In genomic region chr19:8526345-8527062, GRCh38 we compare ENCODE assay signal across 8 cellular contexts. TPM values are rescaled to one million over a fixed set of nuclear protein-coding genes. Genes with fewer than 3 reads are reported as not detected.
DNase-seq lines count a peak whose midpoint lies in the region; ATAC-seq and TF ChIP-seq lines count a peak whose summit lies in the region.

No MANE protein-coding gene starts in this region.

- H2AFZ ChIP-seq in PC-3 (ENCODE audit: low read length): peak overlapping the region; percentile 92

- peak overlapping the region; percentile 85 for H3K4me3 ChIP-seq in PC-3 (ENCODE audit: low read length)
- H3K4me3 ChIP-seq in endodermal cell (ENCODE audit: low read length): peak overlapping the region; percentile 80
- peak overlapping the region; percentile 63 for H3K4me3 ChIP-seq in lower lobe of right lung
- H3K4me3 ChIP-seq in testis: peak overlapping the region; percentile 71 to 74

- TF ChIP-seq CTCF in PC-3 (conservative IDR thresholded peaks at IDR 0.05; ENCODE audit: low read depth, low read length): no peak
- no peak for TF ChIP-seq CTCF in endodermal cell (conservative IDR thresholded peaks at IDR 0.05)
- no peak for TF ChIP-seq CTCF in lower lobe of right lung (IDR thresholded peaks at IDR 0.05)
- TF ChIP-seq CTCF in testis (IDR thresholded peaks at IDR 0.05): no peak

- CTCF ChIA-PET in PC-3 (lab: Charles Lee): interaction anchor here (0.5 to 1.0 kb wide), 6 partner anchors 13 to 1149 kb away, joined by 3 to 15 read pairs (median 4); partner anchors contain the start of gene ZNF414

- intact Hi-C loops in PC-3 (cut with micrococcal nuclease) (loop anchor here (5.0 kb wide), 2 partner anchors 69 to 624 kb away; partner anchors contain the start of gene MAP2K7), lower lobe of right lung (cut with DNase I) (no loop called here), testis (cut with DNase I; ENCODE audit: low total_unique reads) (no loop called here)

- peaks cover 6% of the 10 kb centered on the region for H3K27me3 Mint-ChIP-seq in endodermal cell (ENCODE audit: insufficient read depth)

- H3K27ac Mint-ChIP-seq in endodermal cell: no peak overlapping the region

- H3K4me3 Mint-ChIP-seq in endodermal cell: no peak overlapping the region

- peaks cover 8% of the 10 kb centered on the region for H3K36me3 Mint-ChIP-seq in endodermal cell (ENCODE audit: low read depth)

- H3K27ac ChIP-seq in PC-3 (ENCODE audit: low read length) (peak overlapping the region; percentile 63), endodermal cell (ENCODE audit: low read depth, low read length) (peak overlapping the region; percentile 98), lower lobe of right lung (peak overlapping the region; percentile 87), testis (peak overlapping the region; percentile 75 to 91)

- WGBS in endodermal cell (ENCODE audit: insufficient coverage in 1 of 2, insufficient read length in 1 of 2), 2 experiments: 3% methylated on average over 31 to 57 of the region's 57 CpGs
- 10 to 12% methylated on average over 15 to 57 of the region's 57 CpGs for WGBS in testis, 2 donors

- H3K4me2 ChIP-seq in PC-3 (ENCODE audit: low read length): peak overlapping the region; percentile 92

- no peaks in the 10 kb centered on the region for H3K36me3 ChIP-seq in PC-3 (ENCODE audit: low read depth, low read length)
- no peaks in the 10 kb centered on the region for H3K36me3 ChIP-seq in endodermal cell (ENCODE audit: control insufficient read depth, insufficient read depth, low read length)
- H3K36me3 ChIP-seq in lower lobe of right lung: peaks cover 69% of the 10 kb centered on the region
- H3K36me3 ChIP-seq in testis (ENCODE audit: low read depth, missing control alignments): no peaks in the 10 kb centered on the region

- H3K9me3 Mint-ChIP-seq in endodermal cell: no peaks in the 10 kb centered on the region

- H3K9me2 ChIP-seq in PC-3 (replicated peaks; ENCODE audit: low read length): no peaks in the 10 kb centered on the region

- peak; percentile 94 for DNase-seq in H4 (ENCODE audit: low spot score)
- DNase-seq in PC-3: peak; percentile 95
- DNase-seq in endodermal cell: peak; percentile 98
- peak; percentile 89 for DNase-seq in lower lobe of right lung
- DNase-seq in testis: peak; percentile 95
- no peak for DNase-seq in germinal center (ENCODE audit: low spot score)
- no peak for DNase-seq in activated CD4-positive, alpha-beta T cell treated with anti-CD3 and anti-CD28 coated beads, Interleukin-2, amount 50 U/mL, for 4 hours
- DNase-seq in NCI-H2107 treated with DMSO at 0.1 percent for 48 hours (lab: John Stamatoyannopoulos, UW; ENCODE audit: unreplicated experiment): no peak

- peaks cover 10% of the 10 kb centered on the region for H3K79me2 ChIP-seq in PC-3 (ENCODE audit: low read length)

- H3K9me3 ChIP-seq in PC-3 (ENCODE audit: low read length): no peaks in the 10 kb centered on the region
- no peaks in the 10 kb centered on the region for H3K9me3 ChIP-seq in endodermal cell (ENCODE audit: control insufficient read depth, low read length)
- no peaks in the 10 kb centered on the region for H3K9me3 ChIP-seq in lower lobe of right lung
- H3K9me3 ChIP-seq in testis: no peaks in the 10 kb centered on the region

- ATAC-seq in PC-3: peak; percentile 67
- ATAC-seq in lower lobe of right lung: peak; percentile 87 to 89

- H3K9ac ChIP-seq in PC-3 (ENCODE audit: low read length) (peak overlapping the region; percentile 81), endodermal cell (ENCODE audit: extremely low read depth, low read length, poor library complexity, severe bottlenecking) (peak overlapping the region; percentile 92)

- no TSS peak for BruUV-seq in PC-3 (replicated peaks; lab: Mats Ljungman, UMichigan)

- H3K4me1 ChIP-seq in PC-3 (ENCODE audit: insufficient read depth, low read length) (peaks cover 10% of the 10 kb centered on the region), endodermal cell (ENCODE audit: control insufficient read depth, insufficient read depth, low read length) (no peaks in the 10 kb centered on the region), lower lobe of right lung (peaks cover 11% of the 10 kb centered on the region), testis (peaks cover 6% of the 10 kb centered on the region)

- POLR2A ChIA-PET in PC-3 (lab: Charles Lee; ENCODE audit: unreplicated experiment): interaction anchor here (0.6 to 1.2 kb wide), 7 partner anchors 13 to 929 kb away, joined by 3 to 12 read pairs (median 7); partner anchors contain the start of genes MARCHF2 and ZNF414

- H3K4me1 Mint-ChIP-seq in endodermal cell: peaks cover 4% of the 10 kb centered on the region

- no peaks in the 10 kb centered on the region for H3F3A ChIP-seq in PC-3 (ENCODE audit: low read length, unreplicated experiment)

- H4K20me1 ChIP-seq in PC-3 (ENCODE audit: low read length): no peaks in the 10 kb centered on the region

- H3K27me3 ChIP-seq in PC-3 (ENCODE audit: low read length): no peaks in the 10 kb centered on the region
- no peaks in the 10 kb centered on the region for H3K27me3 ChIP-seq in endodermal cell (ENCODE audit: control insufficient read depth, insufficient read depth, low read length, poor library complexity, severe bottlenecking)
- H3K27me3 ChIP-seq in lower lobe of right lung (ENCODE audit: low read depth): no peaks in the 10 kb centered on the region
- H3K27me3 ChIP-seq in testis: no peaks in the 10 kb centered on the region

- no peak for TF ChIP-seq POLR2A in testis (IDR thresholded peaks at IDR 0.05)

RNA-seq across cellular contexts. Expression of gene ZNF414, which starts 12.5 kb away (rescaled TPM):
- 7.0 and 9.3 TPM in 2 replicates for total RNA-seq in H4 (2014; rRNA removed; shearing (Covaris generic))
- total RNA-seq in PC-3 (2014; rRNA removed): 4.6 and 4.7 TPM in 2 replicates
- total RNA-seq in endodermal cell: 10 to 100 TPM; 22.6 to 23.7 TPM
- polyA plus RNA-seq in endodermal cell (2013, experiment 1 of 2): 20.2 TPM
- polyA plus RNA-seq in endodermal cell (2013, experiment 2 of 2): 25.0 TPM
- total RNA-seq in lower lobe of right lung: 21.6 TPM
- 10 to 100 TPM; 35.8 to 46.8 TPM for total RNA-seq in testis
- polyA plus RNA-seq in testis (ENCODE audit: insufficient read depth, low read depth, low replicate concordance): 33.9 TPM

RNA-seq across cellular contexts. Expression of gene PRAM1, which starts 24.1 kb away (rescaled TPM):
- total RNA-seq in H4 (2014; rRNA removed; shearing (Covaris generic)): not detected in 2 replicates
- total RNA-seq in PC-3 (2014; rRNA removed) (0.52 TPM in 1 of 2 replicates, not detected in the other), endodermal cell (1 to 10 TPM in 1 of 2 donors, under 1 TPM in 1; 0.40 to 1.9 TPM), lower lobe of right lung (52.2 TPM), testis (1 to 10 TPM; 1.7 to 2.1 TPM)
- 1.00 TPM for polyA plus RNA-seq in endodermal cell (2013, experiment 1 of 2)
- polyA plus RNA-seq in endodermal cell (2013, experiment 2 of 2): 0.58 TPM
- polyA plus RNA-seq in testis (ENCODE audit: insufficient read depth, low read depth, low replicate concordance): 2.8 TPM

RNA-seq across cellular contexts. Expression of gene MYO1F, which starts 50.7 kb away (rescaled TPM):
- 0.17 TPM in 1 of 2 replicates, not detected in the other for total RNA-seq in H4 (2014; rRNA removed; shearing (Covaris generic))
- total RNA-seq in PC-3 (2014; rRNA removed) (2.0 TPM in 1 of 2 replicates, not detected in the other), endodermal cell (1 to 10 TPM in 1 of 2 donors, under 1 TPM in 1; 0.57 to 1.1 TPM), lower lobe of right lung (162 TPM), testis (1 to 10 TPM; 4.7 to 6.7 TPM)
- polyA plus RNA-seq in endodermal cell (2013, experiment 1 of 2): 0.68 TPM
- 0.33 TPM for polyA plus RNA-seq in endodermal cell (2013, experiment 2 of 2)
- 5.9 TPM for polyA plus RNA-seq in testis (ENCODE audit: insufficient read depth, low read depth, low replicate concordance)

Comparison
In these comparisons a context has a peak if more than half of its experiments do, and no peak if none do; other contexts are left out.
1. DNase-seq: peak in H4 (single experiment), PC-3 (single experiment), endodermal cell (single experiment), lower lobe of right lung (single experiment) and testis (single experiment); none in germinal center (single experiment), activated CD4-positive, alpha-beta T cell treated with anti-CD3 and anti-CD28 coated beads, Interleukin-2, amount 50 U/mL, for 4 hours (0 of 2) and NCI-H2107 treated with DMSO at 0.1 percent for 48 hours (single experiment).
2. RNA of gene PRAM1, which starts 24.1 kb away (total RNA-seq): 52.2 TPM in lower lobe of right lung (single experiment); 1.7 to 2.1 TPM in testis, 0.40 to 1.9 TPM in endodermal cell, not detected in H4 and 0.52 TPM in PC-3; every median in the first group is over 10 times any median in the second.
3. RNA of gene MYO1F, which starts 50.7 kb away (total RNA-seq): 162 TPM in lower lobe of right lung (single experiment); 4.7 to 6.7 TPM in testis, 2.0 TPM in PC-3, 0.57 to 1.1 TPM in endodermal cell and 0.17 TPM in H4; every median in the first group is over 10 times any median in the second.
4. Peak in every context shown above with its lines, with median percentiles within 50 percentile points of each other: H3K27ac ChIP-seq and H3K4me3 ChIP-seq.